In the genomic region with DNA sequence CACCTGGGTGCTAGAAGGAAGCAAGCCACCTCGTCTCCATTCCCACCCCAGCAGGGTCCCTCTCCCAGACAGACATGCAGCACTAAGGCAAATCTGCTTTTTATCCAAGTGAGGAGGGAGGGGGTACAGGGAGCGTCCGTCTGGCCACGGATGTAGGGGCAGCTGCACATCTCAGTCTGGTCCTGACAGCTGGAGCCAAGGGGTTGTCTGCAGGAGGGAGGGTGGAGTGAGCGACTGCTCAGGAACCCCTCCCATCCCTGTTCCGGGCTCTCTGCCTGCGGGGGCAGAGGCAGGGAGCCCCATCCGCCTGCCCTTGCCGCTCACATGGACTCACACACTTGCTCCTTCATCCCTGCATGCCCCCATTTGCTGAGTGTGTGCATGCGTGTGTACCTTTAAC, we compare ENCODE assay signal across 25 cellular contexts. TPM values are rescaled to one million over a fixed set of nuclear protein-coding genes. Genes with fewer than 3 reads are reported as not detected.
"Had no signal": no experiment of that assay in that cellular context is flagged by ENCODE, and none has a peak within 500 bp of the region (broad histone marks: within the 10 kb centered on the region; RNA-seq: fewer than 3 reads in every experiment).

No MANE protein-coding gene starts in this region.

- H3K36me3 ChIP-seq: esophagus muscularis mucosa, right atrium auricular region, suprapubic skin had no signal

- H3K4me2 ChIP-seq: hepatocyte had no signal

- ATAC-seq: body of pancreas; left lobe of liver; naive thymus-derived CD8-positive, alpha-beta T cell had no signal

- DNase-seq: activated B cell treated with CpG ODN at 0.5 μM for 24 hours; activated CD4-positive, alpha-beta T cell treated with anti-CD3 and anti-CD28 coated beads, Interleukin-2, amount 10 ng/mL, durations not matched to agents 24 days and 14 days; activated CD8-positive, alpha-beta memory T cell treated with anti-CD3 and anti-CD28 coated beads for 24 hours; activated gamma-delta T cell treated with Interleukin-2 at 50 U/mL for 16 hours; activated naive CD8-positive, alpha-beta T cell treated with anti-CD3 and anti-CD28 coated beads for 36 hours; amygdala; body of pancreas; central memory CD4-positive, alpha-beta T cell; islet precursor cell; nucleus accumbens; small intestine; stimulated activated CD4-positive, alpha-beta T cell treated with anti-CD3 and anti-CD28 coated beads, Interleukin-4, amount 100 ng/mL, for 4 hours; stimulated activated CD8-positive, alpha-beta memory T cell treated with anti-CD3 and anti-CD28 coated beads, Interleukin-4, amount 100 ng/mL, for 48 hours; trophoblast cell had no signal

- H3K27ac ChIP-seq: body of pancreas, coronary artery, esophagus muscularis mucosa, hepatocyte, right atrium auricular region, suprapubic skin had no signal

- H3K27ac Mint-ChIP-seq: activated B cell treated with CpG ODN at 0.5 μM for 24 hours; activated CD4-positive, alpha-beta T cell treated with anti-CD3 and anti-CD28 coated beads, Interleukin-2, amount 10 ng/mL, durations not matched to agents 24 days and 14 days; activated naive CD8-positive, alpha-beta T cell treated with anti-CD3 and anti-CD28 coated beads for 36 hours; stimulated activated naive CD8-positive, alpha-beta T cell treated with anti-CD3 and anti-CD28 coated beads, Interleukin-15, Interleukin-2, amounts not matched to agents 100 ng/mL and 50 ng/mL, for 24 hours; T-helper 1 cell treated with Interleukin-12 subunit alpha and Interleukin-12 subunit beta and Interleukin-4 antibody, amounts not matched to agents 30 μg/mL and 1 μg/mL, for 36 hours had no signal

- H3K4me3 Mint-ChIP-seq: activated B cell treated with CpG ODN at 0.5 μM for 24 hours; activated CD4-positive, alpha-beta T cell treated with anti-CD3 and anti-CD28 coated beads, Interleukin-2, amount 10 ng/mL, durations not matched to agents 24 days and 14 days; activated naive CD8-positive, alpha-beta T cell treated with anti-CD3 and anti-CD28 coated beads for 36 hours; naive thymus-derived CD8-positive, alpha-beta T cell; stimulated activated naive CD8-positive, alpha-beta T cell treated with anti-CD3 and anti-CD28 coated beads, Interleukin-15, Interleukin-2, amounts not matched to agents 100 ng/mL and 50 ng/mL, for 24 hours; T-helper 1 cell treated with Interleukin-12 subunit alpha and Interleukin-12 subunit beta and Interleukin-4 antibody, amounts not matched to agents 30 μg/mL and 1 μg/mL, for 36 hours had no signal

- H3K9me3 ChIP-seq: body of pancreas, esophagus muscularis mucosa, right atrium auricular region, suprapubic skin had no signal

- H3K4me3 ChIP-seq: body of pancreas, coronary artery, esophagus muscularis mucosa, hepatocyte, right atrium auricular region, suprapubic skin had no signal

- FAIRE-seq: small intestine had no signal

- H3K9me3 Mint-ChIP-seq: activated B cell treated with CpG ODN at 0.5 μM for 24 hours; naive thymus-derived CD8-positive, alpha-beta T cell; stimulated activated naive CD8-positive, alpha-beta T cell treated with anti-CD3 and anti-CD28 coated beads, Interleukin-15, Interleukin-2, amounts not matched to agents 100 ng/mL and 50 ng/mL, for 24 hours; T-helper 1 cell treated with Interleukin-12 subunit alpha and Interleukin-12 subunit beta and Interleukin-4 antibody, amounts not matched to agents 30 μg/mL and 1 μg/mL, for 36 hours had no signal

RNA-seq across cellular contexts. Expression of gene TMEM190, which starts 2.5 kb away (rescaled TPM):
- total RNA-seq: activated B cell treated with CpG ODN at 0.5 μM for 24 hours; activated CD4-positive, alpha-beta T cell treated with anti-CD3 and anti-CD28 coated beads, Interleukin-2, amount 10 ng/mL, durations not matched to agents 24 days and 14 days; activated naive CD8-positive, alpha-beta T cell treated with anti-CD3 and anti-CD28 coated beads for 36 hours; body of pancreas; esophagus muscularis mucosa; hepatocyte; left lobe of liver; lung microvascular endothelial cell; naive thymus-derived CD8-positive, alpha-beta T cell; posterior vena cava; right atrium auricular region; suprapubic skin had no signal
- polyA plus RNA-seq: naive thymus-derived CD8-positive, alpha-beta T cell had no signal

RNA-seq across cellular contexts. Expression of gene IL11, which starts 8.9 kb away (rescaled TPM):
- total RNA-seq: activated B cell treated with CpG ODN at 0.5 μM for 24 hours; activated CD4-positive, alpha-beta T cell treated with anti-CD3 and anti-CD28 coated beads, Interleukin-2, amount 10 ng/mL, durations not matched to agents 24 days and 14 days; activated naive CD8-positive, alpha-beta T cell treated with anti-CD3 and anti-CD28 coated beads for 36 hours; body of pancreas; left lobe of liver; lung microvascular endothelial cell; posterior vena cava had no signal
- polyA plus RNA-seq: naive thymus-derived CD8-positive, alpha-beta T cell had no signal

RNA-seq across cellular contexts. Expression of gene GARIN5B, which starts 16.1 kb away (rescaled TPM):
- total RNA-seq: activated B cell treated with CpG ODN at 0.5 μM for 24 hours; activated CD4-positive, alpha-beta T cell treated with anti-CD3 and anti-CD28 coated beads, Interleukin-2, amount 10 ng/mL, durations not matched to agents 24 days and 14 days; activated naive CD8-positive, alpha-beta T cell treated with anti-CD3 and anti-CD28 coated beads for 36 hours; body of pancreas; esophagus muscularis mucosa; hepatocyte; left lobe of liver; lung microvascular endothelial cell; naive thymus-derived CD8-positive, alpha-beta T cell; posterior vena cava; right atrium auricular region; suprapubic skin had no signal
- polyA plus RNA-seq: naive thymus-derived CD8-positive, alpha-beta T cell; small intestine had no signal
